ENCODE assay signal across 21 cellular contexts in the genomic region with DNA sequence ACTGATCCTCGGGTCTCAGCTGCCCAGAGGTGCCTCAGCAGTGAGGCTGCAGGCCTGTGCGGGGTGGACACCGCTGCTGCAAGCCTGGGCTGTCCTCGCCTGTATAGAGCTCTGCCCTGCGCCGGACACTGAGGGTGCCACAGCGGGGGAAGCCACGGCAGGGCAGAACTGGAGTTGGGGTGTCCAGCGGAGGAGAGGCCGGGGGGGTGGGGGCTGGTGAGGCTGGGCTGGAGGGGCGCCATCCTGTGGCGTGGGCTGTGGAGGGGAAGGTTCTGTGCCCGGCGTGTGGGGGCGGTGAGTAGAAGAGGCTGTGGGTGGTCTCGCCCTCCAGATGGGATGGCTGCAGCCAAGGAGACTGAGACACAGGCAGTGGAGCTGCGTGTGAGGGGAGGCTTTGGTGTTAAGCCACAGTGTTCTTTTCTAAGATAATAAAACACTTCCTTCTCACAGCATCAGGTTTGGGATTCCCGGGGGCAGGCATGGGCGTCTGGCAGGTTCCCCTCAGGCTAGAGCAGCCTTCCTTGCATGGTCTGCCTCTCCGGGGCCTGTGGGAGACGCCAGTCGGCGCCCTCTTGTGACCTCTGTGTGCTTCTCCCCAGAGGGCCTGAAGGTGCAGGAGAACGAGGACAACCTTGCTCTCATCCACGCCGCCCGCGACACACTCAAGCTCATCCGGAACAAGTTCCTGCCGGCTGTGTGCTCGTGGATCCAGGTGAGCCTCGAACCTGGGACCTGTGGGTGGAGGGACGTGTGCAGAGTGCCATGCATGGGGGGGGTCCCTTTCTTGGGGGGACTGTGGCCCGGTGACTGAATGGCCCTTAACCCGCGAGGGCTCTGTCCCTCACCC. TPM values are rescaled to one million over a fixed set of nuclear protein-coding genes. Genes with fewer than 3 reads are reported as not detected.
DNase-seq lines count a peak whose midpoint lies in the region; ATAC-seq, FAIRE-seq and TF ChIP-seq lines count a peak whose summit lies in the region.
"Had no signal": no experiment of that assay in that cellular context is flagged by ENCODE, and none has a peak within 500 bp of the region (broad histone marks: within the 10 kb centered on the region; RNA-seq: fewer than 3 reads in every experiment).

No MANE protein-coding gene starts in this region.

- no peaks in the 10 kb centered on the region; a peak in 1 of 5 replicates for H3K9me3 Mint-ChIP-seq in H9
- no peaks in the 10 kb centered on the region for H3K9me3 Mint-ChIP-seq in activated naive CD8-positive, alpha-beta T cell treated with anti-CD3 and anti-CD28 coated beads, Interleukin-2, amount 50 U/mL, for 24 hours
- H3K9me3 Mint-ChIP-seq: CD14-positive monocyte, HFFc6 had no signal

- no peak overlapping the region for H2AK5ac ChIP-seq in H9 (ENCODE audit: insufficient read length, low read length)
- H2AK5ac ChIP-seq in H1 (ENCODE audit: low read depth, low read length): no peak overlapping the region

- H3K9me3 ChIP-seq in H9 (ENCODE audit: control insufficient read depth, low read depth, low read length): no peaks in the 10 kb centered on the region
- H3K9me3 ChIP-seq in NT2/D1 (ENCODE audit: insufficient read depth, low read length): no peaks in the 10 kb centered on the region
- H3K9me3 ChIP-seq in H1 (ENCODE audit: insufficient read depth in 2 of 2, low read depth in 1 of 2, low read length in 1 of 2): no peaks in the 10 kb centered on the region
- H3K9me3 ChIP-seq in testis: no peaks in the 10 kb centered on the region
- H3K9me3 ChIP-seq: Peyer's patch had no signal

- no peak for TF ChIP-seq EP300 in H1 (IDR thresholded peaks at IDR 0.05; ENCODE audit: borderline replicate concordance in 1 of 2, low read depth in 2 of 2, low read length in 2 of 2)

- H3K4me1 ChIP-seq in H9 (ENCODE audit: insufficient read depth, low read length) (no peaks in the 10 kb centered on the region), NT2/D1 (ENCODE audit: insufficient read depth, insufficient read length) (peaks cover 36% of the 10 kb centered on the region), H1 (replicated peaks in 1 of 4; ENCODE audit: control insufficient read depth in 3 of 4, insufficient read depth in 4 of 4, low read length in 3 of 4) (no peaks in the 10 kb centered on the region), testis (peaks cover 10% of the 10 kb centered on the region)

- no peak overlapping the region for H3K18ac ChIP-seq in H9 (ENCODE audit: insufficient read length, low read depth, low read length)
- H3K18ac ChIP-seq in H1 (ENCODE audit: extremely low read depth, low read length): no peak overlapping the region

- DNase-seq in H9: peak; percentile 53
- DNase-seq in NT2/D1 (ENCODE audit: low read depth, low spot score): no peak
- DNase-seq in H1 (ENCODE audit: low read depth in 1 of 2, low spot score in 2 of 2): no peak
- DNase-seq in testis: peak; percentile 27
- DNase-seq in activated naive CD8-positive, alpha-beta T cell treated with anti-CD3 and anti-CD28 coated beads, Interleukin-2, amount 50 U/mL, for 24 hours: no peak
- DNase-seq in OCI-M2 (lab: John Stamatoyannopoulos, UW; ENCODE audit: unreplicated experiment): no peak
- no peak for DNase-seq in GM10248 (ENCODE audit: extremely low spot score)
- DNase-seq: ACHN, AML-193, GDM1, GOT3, HFFc6, MV-4-11, NCI-H1417 treated with DMSO at 0.1 percent for 48 hours, NCI-H187 treated with DMSO at 0.1 percent for 48 hours, NCI-H226, NCI-H524 treated with DMSO at 0.1 percent for 48 hours, Peyer's patch had no signal

- ATAC-seq in activated naive CD8-positive, alpha-beta T cell treated with anti-CD3 and anti-CD28 coated beads, Interleukin-2, amount 50 U/mL, for 24 hours: no peak
- ATAC-seq: HepG2 had no signal

- H3K4ac ChIP-seq in H9 (ENCODE audit: low read depth, low read length) (no peak overlapping the region), H1 (replicated peaks; ENCODE audit: insufficient read length, low read depth, low read length) (no peak overlapping the region)

- H3K4me3 Mint-ChIP-seq in H9: no peak overlapping the region
- H3K4me3 Mint-ChIP-seq in activated naive CD8-positive, alpha-beta T cell treated with anti-CD3 and anti-CD28 coated beads, Interleukin-2, amount 50 U/mL, for 24 hours: no peak overlapping the region
- H3K4me3 Mint-ChIP-seq: CD14-positive monocyte, HFFc6 had no signal

- H3K27ac ChIP-seq in H9 (ENCODE audit: insufficient read length, low read depth, low read length) (no peak overlapping the region), H1 (ENCODE audit: low read depth, low read length) (no peak overlapping the region), testis (no peak overlapping the region)
- H3K27ac ChIP-seq: KMS-11, Peyer's patch had no signal

- H2BK5ac ChIP-seq in H9 (ENCODE audit: insufficient read length, low read length) (no peak overlapping the region), H1 (ENCODE audit: low read depth, low read length) (no peak overlapping the region)

- TF ChIP-seq CTCF in H9 (conservative IDR thresholded peaks at IDR 0.05) (peak; percentile 35; the same call in 2 of the 3 replicates), H1 (IDR thresholded peaks at IDR 0.05; ENCODE audit: control extremely low read depth in 1 of 3, insufficient read depth in 1 of 3, low read depth in 1 of 3, low read length in 3 of 3) (peak in 1 of 3 experiments; percentile 19; a peak in 1 of 4 replicates), testis (IDR thresholded peaks at IDR 0.05) (no peak), GM10248 (IDR thresholded peaks at IDR 0.05; ENCODE audit: control extremely low read depth, extremely low read depth, low read depth, missing control alignments) (no peak)

- H2AFZ ChIP-seq in H9 (ENCODE audit: low read length) (no peak overlapping the region), H1 (ENCODE audit: low read length) (no peak overlapping the region)

- H2BK20ac ChIP-seq in H9 (ENCODE audit: low read depth, low read length, poor library complexity, severe bottlenecking): no peak overlapping the region
- no peak overlapping the region for H2BK20ac ChIP-seq in H1 (ENCODE audit: low read length)

- H4K91ac ChIP-seq in H9 (ENCODE audit: insufficient read length, low read depth, low read length) (no peak overlapping the region), H1 (replicated peaks; ENCODE audit: insufficient read length, low read length) (no peak overlapping the region)

- no peak for TF ChIP-seq RAD21 in H1 (IDR thresholded peaks at IDR 0.05 in 1 of 2, conservative IDR thresholded peaks at IDR 0.05 in 1 of 2; ENCODE audit: low read depth in 2 of 2, low read length in 2 of 2)

- FAIRE-seq in H1 (lab: Jason Lieb, UNC): no peak
- FAIRE-seq: HepG2 had no signal

- H3K27me3 ChIP-seq in H9 (ENCODE audit: insufficient read depth, low read length) (no peaks in the 10 kb centered on the region), NT2/D1 (ENCODE audit: insufficient read depth, insufficient read length) (no peaks in the 10 kb centered on the region), H1 (replicated peaks in 1 of 4; ENCODE audit: control insufficient read depth in 3 of 4, extremely low read depth in 1 of 4, insufficient read depth in 3 of 4, low read length in 3 of 4) (no peaks in the 10 kb centered on the region), testis (no peaks in the 10 kb centered on the region)
- H3K27me3 ChIP-seq: Peyer's patch had no signal

- H3K9ac ChIP-seq in H9 (ENCODE audit: extremely low read depth, insufficient read length, low read length) (no peak overlapping the region), NT2/D1 (ENCODE audit: insufficient read length, low read depth) (peak overlapping the region; percentile 54), H1 (replicated peaks in 1 of 4; ENCODE audit: extremely low read depth in 1 of 4, low read depth in 3 of 4, low read length in 3 of 4) (no peak overlapping the region)
- H3K9ac ChIP-seq: KMS-11 had no signal

- no peak overlapping the region for H2BK12ac ChIP-seq in H9 (ENCODE audit: insufficient read length, low read depth, low read length)
- no peak overlapping the region for H2BK12ac ChIP-seq in H1 (ENCODE audit: low read depth, low read length)

- H3T11ph ChIP-seq in H9 (ENCODE audit: low read length): no peak overlapping the region

- WGBS in H9 (ENCODE audit: extremely low coverage, insufficient read length, low lambda C conversion rate): no CpG with 5 or more reads among the region's 36 CpGs
- WGBS in H1 (ENCODE audit: extremely low coverage in 1 of 2, insufficient coverage in 1 of 2, insufficient read length in 1 of 2, insufficient replicate concordance in 2 of 2, low coverage in 1 of 2, low lambda C conversion rate in 2 of 2, missing lambda C conversion rate in 1 of 2), 2 experiments: 90% methylated on average over 27 of the region's 36 CpGs; no CpG with 5 or more reads in 1 of the 2 experiments
- 53 to 58% methylated on average over 21 to 35 of the region's 36 CpGs for WGBS in testis, 2 donors

- no peak overlapping the region for H4K8ac ChIP-seq in H9 (replicated peaks; ENCODE audit: insufficient read length, low read depth, low read length)
- 0 out of 2 replicates have a peak overlapping the region, but pooled peaks have one; percentile 5 for H4K8ac ChIP-seq in H1 (ENCODE audit: extremely low read depth, insufficient read depth, low read length)

- no peak overlapping the region for H4K5ac ChIP-seq in H9 (ENCODE audit: insufficient read length, low read depth, low read length)
- no peak overlapping the region for H4K5ac ChIP-seq in H1 (ENCODE audit: insufficient read length, low read depth, low read length)

- no peaks in the 10 kb centered on the region for H3K23me2 ChIP-seq in H9 (ENCODE audit: insufficient read length, low read depth, low read length, poor library complexity, severe bottlenecking)
- no peaks in the 10 kb centered on the region for H3K23me2 ChIP-seq in H1 (ENCODE audit: low read depth, low read length)

- no peak overlapping the region for H2BK120ac ChIP-seq in H9 (ENCODE audit: low read depth, low read length, poor library complexity, severe bottlenecking)
- H2BK120ac ChIP-seq in H1 (replicated peaks; ENCODE audit: low read depth, low read length): no peak overlapping the region

- peaks cover 4 to 36% (median 30%) of the 10 kb centered on the region in 3 experiments; a peak in 6 of 7 replicates for H3K36me3 Mint-ChIP-seq in H9 (ENCODE audit: insufficient read depth in 1 of 3, low read depth in 3 of 3)
- H3K36me3 Mint-ChIP-seq in activated naive CD8-positive, alpha-beta T cell treated with anti-CD3 and anti-CD28 coated beads, Interleukin-2, amount 50 U/mL, for 24 hours (ENCODE audit: low read depth): peaks cover 2% of the 10 kb centered on the region

- TF ChIP-seq POLR2A in H1 (IDR thresholded peaks at IDR 0.05; ENCODE audit: control extremely low read depth in 1 of 2, low read depth in 2 of 2, low read length in 2 of 2) (no peak), testis (IDR thresholded peaks at IDR 0.05) (no peak)

- H3K27me3 Mint-ChIP-seq in H9 (ENCODE audit: low read depth): no peaks in the 10 kb centered on the region
- H3K27me3 Mint-ChIP-seq in activated naive CD8-positive, alpha-beta T cell treated with anti-CD3 and anti-CD28 coated beads, Interleukin-2, amount 50 U/mL, for 24 hours: no peaks in the 10 kb centered on the region

- POLR2A ChIA-PET in H1 (lab: Charles Lee; ENCODE audit: partially characterized antibody) (interaction anchor here (0.6 kb wide), 1 partner anchor 110 kb away, joined by 3 read pairs; no protein-coding TSS in a partner anchor), GM10248 (lab: Yijun Ruan, JAX) (no interaction called here)

- H3K4me3 ChIP-seq in NT2/D1 (ENCODE audit: insufficient read length, low read depth) (no peak overlapping the region), H1 (ENCODE audit: extremely low read depth in 1 of 4, insufficient read depth in 2 of 4, low read depth in 3 of 4, low read length in 4 of 4) (no peak overlapping the region), testis (no peak overlapping the region)
- H3K4me3 ChIP-seq: Peyer's patch had no signal

- H3K4me1 Mint-ChIP-seq in H9: peaks cover 3% of the 10 kb centered on the region in 2 experiments; a peak in 2 of 4 replicates
- H3K4me1 Mint-ChIP-seq in activated naive CD8-positive, alpha-beta T cell treated with anti-CD3 and anti-CD28 coated beads, Interleukin-2, amount 50 U/mL, for 24 hours: peaks cover 10% of the 10 kb centered on the region

- H4K20me1 ChIP-seq in H9 (ENCODE audit: control insufficient read depth, insufficient read depth, insufficient read length): no peaks in the 10 kb centered on the region
- H4K20me1 ChIP-seq in H1 (replicated peaks in 1 of 2; ENCODE audit: control insufficient read depth in 1 of 2, insufficient read depth in 2 of 2, low read length in 2 of 2): peaks cover 0 to 18% of the 10 kb centered on the region in 2 experiments

- CTCF ChIA-PET in H1 (lab: Charles Lee; ENCODE audit: partially characterized antibody): interaction anchor here (0.6 to 6.1 kb wide), 23 partner anchors 9 to 339 kb away, joined by 3 to 58 read pairs (median 3); no protein-coding TSS in a partner anchor
- CTCF ChIA-PET in GM10248 (lab: Yijun Ruan, JAX): interaction anchor here (1.1 to 5.2 kb wide), 4 partner anchors 14 to 275 kb away, joined by 3 to 44 read pairs (median 12); no protein-coding TSS in a partner anchor

- H3K56ac ChIP-seq in H9 (ENCODE audit: insufficient read length, low read depth, low read length) (no peak overlapping the region), H1 (replicated peaks; ENCODE audit: insufficient read length, low read depth, low read length) (no peak overlapping the region)

- intact Hi-C loops in testis (cut with DNase I; ENCODE audit: low total_unique reads): loop anchor here (10.0 kb wide), 1 partner anchor 280 kb away; no protein-coding TSS in a partner anchor

- H2BK15ac ChIP-seq in H9 (ENCODE audit: low read depth, low read length): no peak overlapping the region
- H2BK15ac ChIP-seq in H1 (ENCODE audit: low read length): no peak overlapping the region

- H3K36me3 ChIP-seq in NT2/D1 (ENCODE audit: insufficient read depth, insufficient read length, low read length) (peaks cover 93% of the 10 kb centered on the region), H1 (ENCODE audit: control insufficient read depth in 2 of 4, insufficient read depth in 4 of 4, low read length in 3 of 4) (peaks cover 0 to 32% (median 5%) of the 10 kb centered on the region in 4 experiments; a peak in 4 of 8 replicates), testis (ENCODE audit: low read depth, missing control alignments) (no peaks in the 10 kb centered on the region)

- no peak overlapping the region for H3K23ac ChIP-seq in H9 (ENCODE audit: insufficient read length, low read depth, low read length)
- H3K23ac ChIP-seq in H1 (ENCODE audit: insufficient read length): no peak overlapping the region

- H3K79me2 ChIP-seq in H9 (ENCODE audit: insufficient read depth, low read length) (no peaks in the 10 kb centered on the region), H1 (ENCODE audit: control insufficient read depth in 1 of 2, insufficient read depth in 2 of 2, low read length in 2 of 2) (no peaks in the 10 kb centered on the region)

- no peak overlapping the region; a peak in 2 of 7 replicates for H3K27ac Mint-ChIP-seq in H9
- no peak overlapping the region for H3K27ac Mint-ChIP-seq in activated naive CD8-positive, alpha-beta T cell treated with anti-CD3 and anti-CD28 coated beads, Interleukin-2, amount 50 U/mL, for 24 hours
- H3K27ac Mint-ChIP-seq: CD14-positive monocyte, HFFc6 had no signal

- no peak overlapping the region for H3K4me2 ChIP-seq in H9 (ENCODE audit: insufficient read depth, insufficient read length, low read length)
- H3K4me2 ChIP-seq in H1 (ENCODE audit: insufficient read depth in 1 of 2, low read depth in 2 of 2, low read length in 2 of 2): no peak overlapping the region
- H3K4me2 ChIP-seq: KMS-11 had no signal

- H3K14ac ChIP-seq in H9 (ENCODE audit: insufficient read depth, low read length) (no peak overlapping the region), H1 (ENCODE audit: insufficient read length) (no peak overlapping the region)

- no peaks in the 10 kb centered on the region for H3K79me1 ChIP-seq in H9 (ENCODE audit: insufficient read depth, low read depth, low read length, poor library complexity, severe bottlenecking)
- H3K79me1 ChIP-seq in H1 (ENCODE audit: low read depth, low read length): no peaks in the 10 kb centered on the region

RNA-seq across cellular contexts. Expression of gene UVSSA, which starts 7.4 kb away (rescaled TPM):
- total RNA-seq in H9 (2021) (15.9 and 18.3 TPM in 2 replicates), testis (10 to 100 TPM; 71.5 to 94.6 TPM)
- 19.0 and 19.4 TPM in 2 replicates for total RNA-seq in H1 (2021; fragmentation: NEBNext Ultra II Directional; extraction: Animal tissue kit (Norgen Biotek cat#: 25700))
- polyA plus RNA-seq in H1 (2011; rRNA removed) (14.5 and 21.1 TPM in 2 replicates), testis (ENCODE audit: insufficient read depth, low read depth, low replicate concordance) (35.8 TPM)
- 14.8 TPM for polyA plus RNA-seq in H1 (2011; cell fraction: cytosol; rRNA removed)
- polyA plus RNA-seq in H1 (2011; cell fraction: nucleus; rRNA removed): 106 TPM
- 17.0 to 21.8 TPM (median 19.1 TPM) in 4 replicates for polyA plus RNA-seq in H1 (2012, experiment 1 of 2)
- polyA plus RNA-seq in H1 (2012, experiment 2 of 2): 2.3 TPM
- 9.4 TPM for polyA plus RNA-seq in H1 (2013, experiment 1 of 2)
- polyA plus RNA-seq in H1 (2013, experiment 2 of 2): 8.0 TPM
- polyA minus RNA-seq in H1 (2011; rRNA and poly(A)+ RNA removed): 7.8 and 8.3 TPM in 2 replicates
- polyA minus RNA-seq in H1 (2011; cell fraction: cytosol; rRNA and poly(A)+ RNA removed): 13.4 TPM
- polyA minus RNA-seq in H1 (2011; cell fraction: nucleus; rRNA and poly(A)+ RNA removed): 25.9 TPM

RNA-seq across cellular contexts. Expression of gene NKX1-1, which starts 51.9 kb away (rescaled TPM):
- total RNA-seq in H9 (2021) (not detected in 2 replicates), testis (1 to 10 TPM in 1 of 2 donors, under 1 TPM in 1; 0.47 to 1.5 TPM)
- not detected in 2 replicates for total RNA-seq in H1 (2021; fragmentation: NEBNext Ultra II Directional; extraction: Animal tissue kit (Norgen Biotek cat#: 25700))
- polyA plus RNA-seq in H1 (2011; rRNA removed) (not detected in 2 replicates), testis (ENCODE audit: insufficient read depth, low read depth, low replicate concordance) (0.70 TPM)
- polyA plus RNA-seq in H1 (2011; cell fraction: cytosol; rRNA removed): not detected
- polyA plus RNA-seq in H1 (2011; cell fraction: nucleus; rRNA removed): not detected
- polyA plus RNA-seq in H1 (2012, experiment 1 of 2): not detected in 4 replicates
- polyA plus RNA-seq in H1 (2012, experiment 2 of 2): not detected
- polyA plus RNA-seq in H1 (2013, experiment 1 of 2): not detected
- not detected for polyA plus RNA-seq in H1 (2013, experiment 2 of 2)
- not detected in 2 replicates for polyA minus RNA-seq in H1 (2011; rRNA and poly(A)+ RNA removed)
- not detected for polyA minus RNA-seq in H1 (2011; cell fraction: cytosol; rRNA and poly(A)+ RNA removed)
- polyA minus RNA-seq in H1 (2011; cell fraction: nucleus; rRNA and poly(A)+ RNA removed): not detected
- total RNA-seq: HepG2, HFFc6, Peyer's patch had no signal
- polyA plus RNA-seq: CD14-positive monocyte, HepG2 had no signal

Comparison
In these comparisons a context has a peak if more than half of its experiments do, and no peak if none do; other contexts are left out.
1. DNase-seq: peak in H9 (single experiment) and testis (single experiment); none in NT2/D1 (single experiment), H1 (0 of 2), activated naive CD8-positive, alpha-beta T cell treated with anti-CD3 and anti-CD28 coated beads, Interleukin-2, amount 50 U/mL, for 24 hours (single experiment), OCI-M2 (single experiment) and GM10248 (single experiment).